Comparison of ENCODE assay signal across 6 cellular contexts in genomic region chr10:83104616-83105015, GRCh38.
"Had no signal": no experiment of that assay in that cellular context is flagged by ENCODE, and none has a peak within 500 bp of the region (broad histone marks: within the 10 kb centered on the region; RNA-seq: fewer than 3 reads in every experiment).

No MANE protein-coding gene starts in this region.

- FAIRE-seq: HTR-8/SVneo had no signal

- H3K27ac ChIP-seq: HL-60, KMS-11 had no signal

- DNase-seq: IMR-90, KBM-7, KG1 had no signal

- H3K4me2 ChIP-seq: KMS-11 had no signal

- H3K9ac ChIP-seq: KMS-11 had no signal
